ENCODE assay signal across 25 cellular contexts in the genomic region with DNA sequence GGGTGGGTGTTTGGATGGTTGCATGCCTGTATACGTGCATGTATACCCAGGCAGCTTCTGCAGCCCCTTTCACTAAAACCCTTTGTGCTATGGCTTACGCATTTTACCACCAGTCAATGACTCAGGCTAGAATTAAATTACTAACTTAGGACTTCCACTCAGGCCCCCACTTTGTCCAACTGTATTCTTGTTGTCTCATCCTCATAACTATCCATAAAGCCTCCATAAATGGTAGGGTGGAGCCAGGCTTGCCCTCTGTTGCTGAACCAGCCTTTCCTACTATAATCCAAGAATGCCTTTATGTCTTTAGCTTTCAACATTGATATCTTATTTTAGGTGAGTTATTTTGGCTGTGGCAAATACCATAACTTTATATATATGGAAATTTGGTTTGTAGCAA.
"Had no signal": no experiment of that assay in that cellular context is flagged by ENCODE, and none has a peak within 500 bp of the region (broad histone marks: within the 10 kb centered on the region; RNA-seq: fewer than 3 reads in every experiment).

No MANE protein-coding gene starts in this region.

- H3K27ac Mint-ChIP-seq: activated CD4-positive, alpha-beta T cell treated with anti-CD3 and anti-CD28 coated beads, Interleukin-2, amount 10 ng/mL, durations not matched to agents 24 days and 14 days; activated CD8-positive, alpha-beta memory T cell treated with anti-CD3 and anti-CD28 coated beads, Interleukin-2, amount 10 ng/mL, durations not matched to agents 7 days and 5 days; activated naive CD4-positive, alpha-beta T cell treated with anti-CD3 and anti-CD28 coated beads, Interleukin-2, amount 50 U/mL, for 72 hours; activated naive CD8-positive, alpha-beta T cell treated with anti-CD3 and anti-CD28 coated beads, Interleukin-2, amount 50 U/mL, for 24 hours; activated T-cell treated with anti-CD3 and anti-CD28 coated beads, Interleukin-2, amount 50 U/mL, for 24 hours; activated T-helper 1 cell treated with anti-CD3 and anti-CD28 coated beads, Interleukin-12 subunit alpha, Interleukin-12 subunit beta, Interleukin-2, Interleukin-4 antibody, amounts not matched to agents 30 ng/mL and 10 ng/mL and 1 ng/mL, durations not matched to agents 14 hours and 24 hours and 36 hours had no signal

- H3K27me3 Mint-ChIP-seq: activated CD4-positive, alpha-beta T cell treated with anti-CD3 and anti-CD28 coated beads, Interleukin-2, amount 10 ng/mL, durations not matched to agents 24 days and 14 days; activated T-cell treated with anti-CD3 and anti-CD28 coated beads, Interleukin-2, amount 50 U/mL, for 24 hours had no signal

- H3K4me3 Mint-ChIP-seq: activated CD4-positive, alpha-beta T cell treated with anti-CD3 and anti-CD28 coated beads, Interleukin-2, amount 10 ng/mL, durations not matched to agents 24 days and 14 days; activated CD8-positive, alpha-beta memory T cell treated with anti-CD3 and anti-CD28 coated beads, Interleukin-2, amount 10 ng/mL, durations not matched to agents 7 days and 5 days; activated naive CD8-positive, alpha-beta T cell treated with anti-CD3 and anti-CD28 coated beads, Interleukin-2, amount 50 U/mL, for 24 hours; activated T-cell treated with anti-CD3 and anti-CD28 coated beads, Interleukin-2, amount 50 U/mL, for 24 hours; activated T-helper 1 cell treated with anti-CD3 and anti-CD28 coated beads, Interleukin-12 subunit alpha, Interleukin-12 subunit beta, Interleukin-2, Interleukin-4 antibody, amounts not matched to agents 30 ng/mL and 10 ng/mL and 1 ng/mL, durations not matched to agents 14 hours and 24 hours and 36 hours; WTC11 had no signal

- H3K27me3 ChIP-seq: SJCRH30 had no signal

- H3K27ac ChIP-seq: SJCRH30 had no signal

- H3K4me1 ChIP-seq: SJCRH30 had no signal

- DNase-seq: activated CD4-positive, alpha-beta T cell treated with anti-CD3 and anti-CD28 coated beads for 1 hour; activated CD4-positive, alpha-beta T cell treated with anti-CD3 and anti-CD28 coated beads, Interleukin-2, amount 10 ng/mL, durations not matched to agents 24 days and 14 days; activated CD4-positive, alpha-beta T cell treated with anti-CD3 and anti-CD28 coated beads, Interleukin-2, amount 50 U/mL, for 48 hours; activated CD8-positive, alpha-beta memory T cell treated with anti-CD3 and anti-CD28 coated beads, Interleukin-2, amount 10 ng/mL, durations not matched to agents 7 days and 5 days; activated effector memory CD4-positive, alpha-beta T cell treated with Interleukin-2 at 50 U/mL for 16 hours; activated naive CD4-positive, alpha-beta T cell treated with Interleukin-2 at 50 U/mL for 16 hours; activated naive CD8-positive, alpha-beta T cell treated with anti-CD3 and anti-CD28 coated beads, Interleukin-2, amount 50 U/mL, for 24 hours; activated T-cell treated with anti-CD3 and anti-CD28 coated beads, Interleukin-2, amount 50 U/mL, for 24 hours; amniotic stem cell; Kasumi-1; KBM-7; NCI-H1105 treated with DMSO at 0.1 percent for 48 hours; NCI-H1436 treated with DMSO at 0.1 percent for 48 hours; NCI-H187; NCI-H2081; NCI-H510A treated with DMSO at 0.1 percent for 48 hours; NCI-H69; RPMI8226; SJCRH30; SK-N-SH had no signal

- H3K9me3 ChIP-seq: SJCRH30, SK-N-SH had no signal

- H3K36me3 Mint-ChIP-seq: activated CD8-positive, alpha-beta memory T cell treated with anti-CD3 and anti-CD28 coated beads, Interleukin-2, amount 10 ng/mL, durations not matched to agents 7 days and 5 days; activated naive CD4-positive, alpha-beta T cell treated with anti-CD3 and anti-CD28 coated beads, Interleukin-2, amount 50 U/mL, for 72 hours had no signal

- ATAC-seq: activated CD8-positive, alpha-beta memory T cell treated with anti-CD3 and anti-CD28 coated beads, Interleukin-2, amount 10 ng/mL, durations not matched to agents 7 days and 5 days; activated naive CD4-positive, alpha-beta T cell treated with anti-CD3 and anti-CD28 coated beads, Interleukin-2, amount 50 U/mL, for 72 hours; activated naive CD8-positive, alpha-beta T cell treated with anti-CD3 and anti-CD28 coated beads, Interleukin-2, amount 50 U/mL, for 24 hours; Panc1; Right ventricle myocardium inferior; WTC11 had no signal

- H3K4me1 Mint-ChIP-seq: activated CD4-positive, alpha-beta T cell treated with anti-CD3 and anti-CD28 coated beads, Interleukin-2, amount 10 ng/mL, durations not matched to agents 24 days and 14 days; activated naive CD8-positive, alpha-beta T cell treated with anti-CD3 and anti-CD28 coated beads, Interleukin-2, amount 50 U/mL, for 24 hours had no signal

- H3K9me3 Mint-ChIP-seq: activated CD4-positive, alpha-beta T cell treated with anti-CD3 and anti-CD28 coated beads, Interleukin-2, amount 10 ng/mL, durations not matched to agents 24 days and 14 days; activated naive CD4-positive, alpha-beta T cell treated with anti-CD3 and anti-CD28 coated beads, Interleukin-2, amount 50 U/mL, for 72 hours; activated naive CD8-positive, alpha-beta T cell treated with anti-CD3 and anti-CD28 coated beads, Interleukin-2, amount 50 U/mL, for 24 hours; activated T-cell treated with anti-CD3 and anti-CD28 coated beads, Interleukin-2, amount 50 U/mL, for 24 hours; activated T-helper 1 cell treated with anti-CD3 and anti-CD28 coated beads, Interleukin-12 subunit alpha, Interleukin-12 subunit beta, Interleukin-2, Interleukin-4 antibody, amounts not matched to agents 30 ng/mL and 10 ng/mL and 1 ng/mL, durations not matched to agents 14 hours and 24 hours and 36 hours; WTC11 had no signal

- H3K4me3 ChIP-seq: SJCRH30 had no signal
